In the genomic region with DNA sequence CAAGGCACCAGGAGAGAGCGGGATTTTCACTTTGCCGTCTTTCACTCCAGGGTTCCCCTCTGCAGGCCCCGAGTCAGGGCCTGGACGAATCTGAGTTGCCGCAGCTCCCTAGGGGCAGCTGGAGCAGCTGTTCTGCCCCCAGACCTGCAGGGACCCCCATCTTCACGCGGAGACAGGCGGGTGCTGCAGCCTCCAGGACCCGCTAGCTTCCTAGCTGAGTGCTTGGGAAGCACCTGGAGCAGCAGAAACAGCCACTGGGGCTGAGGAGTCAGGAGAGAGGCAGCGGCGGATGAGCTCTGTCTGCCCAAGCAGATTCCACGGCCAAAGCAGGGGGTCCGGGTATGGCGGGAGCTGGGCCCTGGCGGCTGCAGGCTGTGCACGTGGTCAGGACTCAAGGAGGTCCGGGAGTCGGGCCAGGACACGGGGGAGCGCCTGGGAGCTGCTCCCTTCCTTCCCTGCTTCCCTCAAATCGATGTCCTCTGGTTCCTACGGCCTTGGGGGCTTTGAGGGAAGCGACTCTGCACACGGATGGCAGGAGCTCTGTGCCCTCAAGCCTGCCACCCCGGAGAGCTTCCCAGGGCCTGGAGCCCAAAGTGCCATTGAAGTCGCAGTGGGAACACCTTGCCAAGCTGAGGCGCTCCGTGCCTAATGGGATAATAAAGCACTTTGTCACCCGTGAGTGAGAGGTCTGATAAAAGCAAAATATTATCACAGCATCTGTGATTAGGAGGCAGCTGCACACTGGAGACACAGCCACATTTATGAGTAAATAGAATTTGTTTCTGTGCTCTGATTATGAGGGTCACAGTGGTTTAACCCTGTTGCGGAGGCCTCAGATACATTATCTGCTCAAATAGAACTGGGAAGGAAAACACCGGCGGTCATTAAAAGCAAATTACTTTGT, we compare ENCODE assay signal across 17 cellular contexts. TPM values are rescaled to one million over a fixed set of nuclear protein-coding genes. Genes with fewer than 3 reads are reported as not detected.
DNase-seq lines count a peak whose midpoint lies in the region; ATAC-seq and TF ChIP-seq lines count a peak whose summit lies in the region.
"Had no signal": no experiment of that assay in that cellular context is flagged by ENCODE, and none has a peak within 500 bp of the region (broad histone marks: within the 10 kb centered on the region; RNA-seq: fewer than 3 reads in every experiment).

No MANE protein-coding gene starts in this region.

- H3K27ac ChIP-seq in body of pancreas (peak overlapping the region in 3 of 4 donors; percentile 66 to 77 (median 77)), osteoblast (ENCODE audit: low read depth, low read length) (no peak overlapping the region)

- DNase-seq in ELF-1 (ENCODE audit: low read depth, low spot score): peak; percentile 43
- DNase-seq in NCI-H1417 (lab: John Stamatoyannopoulos, UW): peak in 2 of 3 experiments; percentile 91 to 95
- peak in 3 of 4 donors; percentile 62 to 74 (median 69) for DNase-seq in body of pancreas
- peak; percentile 65 for DNase-seq in osteoblast (ENCODE audit: insufficient read length, low spot score, missing footprints)
- no peak for DNase-seq in MV-4-11 (lab: John Stamatoyannopoulos, UW)
- DNase-seq in glomerular visceral epithelial cell (ENCODE audit: extremely low spot score): no peak
- no peak for DNase-seq in activated CD4-positive, alpha-beta T cell treated with anti-CD3 and anti-CD28 coated beads, Interleukin-2, amount 50 U/mL, for 1 hour
- DNase-seq: activated CD4-positive, alpha-beta T cell treated with anti-CD3 and anti-CD28 coated beads for 1 hour; activated naive CD4-positive, alpha-beta T cell treated with anti-CD3 and anti-CD28 coated beads, Interleukin-2, amount 10 ng/mL, durations not matched to agents 7 days and 5 days; cortex of kidney; mammary epithelial cell; NCI-H226; retina; SHP77 treated with DMSO at 0.1 percent for 48 hours had no signal

- no peak overlapping the region for H2AFZ ChIP-seq in osteoblast (ENCODE audit: low read length)

- H3K9me3 ChIP-seq in body of pancreas: no peaks in the 10 kb centered on the region
- H3K9me3 ChIP-seq in osteoblast (ENCODE audit: low read depth, low read length): no peaks in the 10 kb centered on the region

- TF ChIP-seq CTCF in body of pancreas (IDR thresholded peaks at IDR 0.05): no peak
- TF ChIP-seq CTCF in osteoblast (IDR thresholded peaks at IDR 0.05; ENCODE audit: extremely low read depth, low read depth, low read length): no peak

- H3K79me2 ChIP-seq in osteoblast (ENCODE audit: insufficient read depth, low read length): no peaks in the 10 kb centered on the region

- WGBS in body of pancreas, 2 donors: 39 to 56% methylated on average over 17 to 32 of the region's 32 CpGs

- H4K20me1 ChIP-seq in osteoblast (ENCODE audit: insufficient read depth, low read length): no peaks in the 10 kb centered on the region

- ATAC-seq in body of pancreas (peak; percentile 76), GM19324 (IDR thresholded peaks at IDR 0.05; ENCODE audit: low FRiP score, unreplicated experiment) (no peak)
- ATAC-seq: natural killer cell treated with Interleukin-12 subunit alpha and Interleukin-12 subunit beta and Interleukin-15 and Interleukin-18, amount 100 ng/mL, for 72 hours had no signal

- peak in 1 of 3 donors; percentile 31 for TF ChIP-seq POLR2A in body of pancreas (IDR thresholded peaks at IDR 0.05)

- intact Hi-C loops in body of pancreas (cut with DNase I): no loop called here

- no peak overlapping the region for H3K4me2 ChIP-seq in osteoblast (ENCODE audit: insufficient read depth, low read length)

- no peaks in the 10 kb centered on the region for H3K36me3 ChIP-seq in body of pancreas (replicated peaks in 1 of 2; ENCODE audit: insufficient read depth in 1 of 2, low read depth in 2 of 2)
- no peaks in the 10 kb centered on the region for H3K36me3 ChIP-seq in osteoblast (ENCODE audit: insufficient read depth, low read length)

- peaks cover 31% of the 10 kb centered on the region for H3K4me1 ChIP-seq in body of pancreas
- no peaks in the 10 kb centered on the region for H3K4me1 ChIP-seq in osteoblast (ENCODE audit: insufficient read depth, low read length)

- no peak overlapping the region for H3K4me3 ChIP-seq in body of pancreas
- H3K4me3 ChIP-seq in osteoblast (ENCODE audit: insufficient read depth, low read length): no peak overlapping the region

- no peaks in the 10 kb centered on the region for H3K27me3 ChIP-seq in body of pancreas
- H3K27me3 ChIP-seq in osteoblast (ENCODE audit: insufficient read depth, low read length): peaks cover 36% of the 10 kb centered on the region

RNA-seq across cellular contexts. Expression of a gene that starts 17.2 kb away (rescaled TPM):
- 10 to 100 TPM; 14.3 to 39.6 TPM for total RNA-seq in body of pancreas
- total RNA-seq in osteoblast: not detected in 2 replicates
- total RNA-seq: M059J; natural killer cell treated with Interleukin-12 subunit alpha and Interleukin-12 subunit beta and Interleukin-15 and Interleukin-18, amount 100 ng/mL, for 72 hours had no signal

RNA-seq across cellular contexts. Expression of a gene that starts 43.8 kb away (rescaled TPM):
- total RNA-seq in body of pancreas: 10 to 100 TPM; 23.1 to 28.0 TPM
- total RNA-seq in osteoblast: 11.6 and 17.1 TPM in 2 replicates

Comparison
In these comparisons a context has a peak if more than half of its experiments do, and no peak if none do; other contexts are left out.
1. DNase-seq: peak in ELF-1 (single experiment), NCI-H1417 (2 of 3), body of pancreas (3 of 4) and osteoblast (single experiment); none in MV-4-11 (single experiment), glomerular visceral epithelial cell (single experiment) and activated CD4-positive, alpha-beta T cell treated with anti-CD3 and anti-CD28 coated beads, Interleukin-2, amount 50 U/mL, for 1 hour (single experiment).
2. RNA of a gene that starts 17.2 kb away (total RNA-seq): 14.3 to 39.6 TPM in body of pancreas; not detected in osteoblast; every median in the first group is over 10 times any median in the second.